ENCODE assay signal across 1 cellular context in genomic region chrX:9677098-9677739, GRCh38.
TF ChIP-seq lines count a peak whose summit lies in the region.

No MANE protein-coding gene starts in this region.

TF ChIP-seq in GM12878, 131 proteins besides CTCF, POLR2A, EP300 and RAD21 (continued from another document and continues in another):
- TF ChIP-seq SMC3 (IDR thresholded peaks at IDR 0.05; ENCODE audit: borderline replicate concordance, low read length) (no peak; the same call in 1 of the 2 replicates), E2F8 (IDR thresholded peaks at IDR 0.05; ENCODE audit: low read depth, partially characterized antibody) (peak; percentile 53), CHD4 (IDR thresholded peaks at IDR 0.05) (no peak), SREBF1 (IDR thresholded peaks at IDR 0.05; ENCODE audit: low read length) (no peak), RELB (IDR thresholded peaks at IDR 0.05; ENCODE audit: low read depth) (peak; percentile 98), TARDBP (IDR thresholded peaks at IDR 0.05; ENCODE audit: borderline replicate concordance) (no peak), POLR2AphosphoS5 (IDR thresholded peaks at IDR 0.05; ENCODE audit: low read length) (no peak), PML (IDR thresholded peaks at IDR 0.05; ENCODE audit: low read length) (peak; percentile 66), PBX3 (IDR thresholded peaks at IDR 0.05; ENCODE audit: insufficient replicate concordance, low read depth, low read length) (no peak), ZSCAN29 (IDR thresholded peaks at IDR 0.05) (no peak), MTA3 (IDR thresholded peaks at IDR 0.05; ENCODE audit: borderline replicate concordance, low read length) (no peak), STAT3 (IDR thresholded peaks at IDR 0.05; ENCODE audit: low read depth, low read length) (no peak), JUNB (IDR thresholded peaks at IDR 0.05) (peak; percentile 89), HDAC2 (IDR thresholded peaks at IDR 0.05) (no peak), ZBED1 (IDR thresholded peaks at IDR 0.05; ENCODE audit: borderline replicate concordance) (peak; percentile 47; the same call in 1 of the 2 replicates), RFX5 (IDR thresholded peaks at IDR 0.05; ENCODE audit: low read depth, low read length) (no peak), MAX (IDR thresholded peaks at IDR 0.05; ENCODE audit: low read depth, low read length) (no peak), TAF1 (IDR thresholded peaks at IDR 0.05; ENCODE audit: borderline replicate concordance, low read depth, low read length) (no peak), RAD51 (IDR thresholded peaks at IDR 0.05) (no peak), CEBPB (IDR thresholded peaks at IDR 0.05; ENCODE audit: borderline replicate concordance in 1 of 2, low read depth in 2 of 2, low read length in 2 of 2) (peak in 1 of 2 experiments; percentile 76; a peak in 2 of 4 replicates), FOXK2 (IDR thresholded peaks at IDR 0.05) (no peak), CBX5 (IDR thresholded peaks at IDR 0.05; ENCODE audit: low read depth) (peak; percentile 63; the same call in 1 of the 2 replicates), EED (IDR thresholded peaks at IDR 0.05; ENCODE audit: low read depth) (peak; percentile 83), IKZF1 (conservative IDR thresholded peaks at IDR 0.05) (peak; percentile 92), BACH1 (IDR thresholded peaks at IDR 0.05; ENCODE audit: borderline replicate concordance) (peak; percentile 70; the same call in 1 of the 2 replicates), BCLAF1 (IDR thresholded peaks at IDR 0.05) (no peak), NR2C1 (IDR thresholded peaks at IDR 0.05) (no peak), SKIL (IDR thresholded peaks at IDR 0.05; ENCODE audit: low read depth, poor library complexity, severe bottlenecking) (peak; percentile 88), RBBP5 (conservative IDR thresholded peaks at IDR 0.05) (no peak), SUPT20H (IDR thresholded peaks at IDR 0.05; ENCODE audit: borderline replicate concordance, control insufficient read depth, low read depth, low read length) (no peak), ZZZ3 (IDR thresholded peaks at IDR 0.05; ENCODE audit: control insufficient read depth, insufficient read length, low read depth) (no peak), ZBTB4 (CRISPR knock-in tag; IDR thresholded peaks at IDR 0.05) (no peak), SPI1 (IDR thresholded peaks at IDR 0.05; ENCODE audit: borderline replicate concordance, insufficient read depth, low read depth, low read length) (peak; percentile 86), RCOR1 (conservative IDR thresholded peaks at IDR 0.05; ENCODE audit: low read depth, low read length) (no peak; the same call in 1 of the 2 replicates), CBFB (IDR thresholded peaks at IDR 0.05; ENCODE audit: low read depth) (peak; percentile 77; the same call in 1 of the 2 replicates), ZBTB33 (IDR thresholded peaks at IDR 0.05) (no peak), YY1 (IDR thresholded peaks at IDR 0.05; ENCODE audit: low read depth, low read length) (no peak), CREB1 (IDR thresholded peaks at IDR 0.05; ENCODE audit: low read depth) (peak; percentile 51; the same call in 1 of the 2 replicates), PRDM15 (CRISPR knock-in tag; IDR thresholded peaks at IDR 0.05) (no peak)
